6 cellular contexts compared by ENCODE assay signal in genomic region chr2:101947374-101947773, GRCh38. TPM values are rescaled to one million over a fixed set of nuclear protein-coding genes. Genes with fewer than 3 reads are reported as not detected.
"Had no signal": no experiment of that assay in that cellular context is flagged by ENCODE, and none has a peak within 500 bp of the region (broad histone marks: within the 10 kb centered on the region; RNA-seq: fewer than 3 reads in every experiment).

No MANE protein-coding gene starts in this region.

- ATAC-seq: K562 had no signal

- H3K27ac Mint-ChIP-seq: IgD-negative memory B cell had no signal

- H3K4me1 Mint-ChIP-seq: IgD-negative memory B cell had no signal

- H3K27ac ChIP-seq: HL-60 had no signal

- DNase-seq: IMR-90, KBM-7 had no signal

- H3K4me3 ChIP-seq: K562 had no signal

- FAIRE-seq: HTR-8/SVneo, K562 had no signal

RNA-seq across cellular contexts. Expression of gene IL1R2, which starts 44.4 kb away (rescaled TPM):
- total RNA-seq: IMR-90, K562 had no signal
- polyA plus RNA-seq: IgD-negative memory B cell, IMR-90 had no signal
